ENCODE assay signal across 8 cellular contexts in genomic region chr2:235669269-235669831, GRCh38.
DNase-seq lines count a peak whose midpoint lies in the region; ATAC-seq, FAIRE-seq and TF ChIP-seq lines count a peak whose summit lies in the region.

No MANE protein-coding gene starts in this region.

- H3K27ac ChIP-seq in small intestine (ENCODE audit: low read depth in 1 of 2, low read length in 1 of 2): no peak overlapping the region

- H3K4me3 Mint-ChIP-seq in T-helper 2 cell treated with Interferon-gamma antibody and Interleukin-4, amounts not matched to agents 5 μg/mL and 100 μg/mL, for 36 hours: peak overlapping the region; percentile 15

- H3K36me3 Mint-ChIP-seq in T-helper 2 cell treated with Interferon-gamma antibody and Interleukin-4, amounts not matched to agents 5 μg/mL and 100 μg/mL, for 36 hours (ENCODE audit: low read depth): no peaks in the 10 kb centered on the region

- H3K4me3 ChIP-seq in choroid plexus epithelial cell (ENCODE audit: low read depth, low read length) (peak overlapping the region; percentile 59), small intestine (ENCODE audit: low read depth in 1 of 2, low read length in 2 of 2) (peak overlapping the region; percentile 44 to 85)

- TF ChIP-seq CTCF in choroid plexus epithelial cell (conservative IDR thresholded peaks at IDR 0.05; ENCODE audit: low read depth, low read length): no peak

- H3K9me3 ChIP-seq in small intestine (ENCODE audit: control insufficient read depth, low read depth): no peaks in the 10 kb centered on the region

- H3K4me1 ChIP-seq in small intestine (ENCODE audit: control insufficient read depth in 2 of 2, insufficient read depth in 1 of 2, low read depth in 1 of 2, low read length in 1 of 2): peaks cover 0 to 6% of the 10 kb centered on the region in 2 donors

- no peaks in the 10 kb centered on the region for H3K9me3 Mint-ChIP-seq in T-helper 2 cell treated with Interferon-gamma antibody and Interleukin-4, amounts not matched to agents 5 μg/mL and 100 μg/mL, for 36 hours

- ATAC-seq in HG02642 (IDR thresholded peaks at IDR 0.05; ENCODE audit: poor library complexity, unreplicated experiment) (no peak), GM21717 (IDR thresholded peaks at IDR 0.05; ENCODE audit: unreplicated experiment) (no peak)

- 1 to 2% (median 1%) methylated on average over 45 to 77 of the region's 77 CpGs for WGBS in small intestine, 3 donors

- H3K27ac Mint-ChIP-seq in T-helper 2 cell treated with Interferon-gamma antibody and Interleukin-4, amounts not matched to agents 5 μg/mL and 100 μg/mL, for 36 hours: no peak overlapping the region

- FAIRE-seq in small intestine (lab: Jason Lieb, UNC): no peak

- peaks cover 0 to 2% of the 10 kb centered on the region in 2 donors for H3K27me3 ChIP-seq in small intestine (ENCODE audit: control insufficient read depth in 2 of 2, insufficient read depth in 2 of 2, low read length in 2 of 2)

- DNase-seq in CMK (ENCODE audit: low read depth): peak; percentile 54
- peak; percentile 65 for DNase-seq in LHCN-M2 (ENCODE audit: low read depth)
- peak; percentile 6 for DNase-seq in T-helper 2 cell treated with Interferon-gamma antibody and Interleukin-4, amounts not matched to agents 5 μg/mL and 100 μg/mL, for 36 hours (ENCODE audit: low spot score)
- peak; percentile 79 for DNase-seq in choroid plexus epithelial cell (ENCODE audit: low read depth)
- peak; percentile 83 for DNase-seq in islet precursor cell
- peak; percentile 78 for DNase-seq in small intestine

- no peaks in the 10 kb centered on the region for H3K36me3 ChIP-seq in small intestine (ENCODE audit: control insufficient read depth in 2 of 2, insufficient read depth in 2 of 2, low read length in 2 of 2)

- peaks cover 62% of the 10 kb centered on the region for H3K27me3 Mint-ChIP-seq in T-helper 2 cell treated with Interferon-gamma antibody and Interleukin-4, amounts not matched to agents 5 μg/mL and 100 μg/mL, for 36 hours (ENCODE audit: low read depth)

- no peaks in the 10 kb centered on the region for H3K4me1 Mint-ChIP-seq in T-helper 2 cell treated with Interferon-gamma antibody and Interleukin-4, amounts not matched to agents 5 μg/mL and 100 μg/mL, for 36 hours (ENCODE audit: low read depth)

Comparison
In these comparisons a context has a peak if more than half of its experiments do, and no peak if none do; other contexts are left out.
1. DNase-seq: peak in every context shown above with its lines; median percentile 83 in islet precursor cell; 79 in choroid plexus epithelial cell; 78 in small intestine; 65 in LHCN-M2; 54 in CMK; 6 in T-helper 2 cell treated with Interferon-gamma antibody and Interleukin-4, amounts not matched to agents 5 μg/mL and 100 μg/mL, for 36 hours.